20 cellular contexts compared by ENCODE assay signal in genomic region chr22:44430716-44431115, GRCh38.
"Had no signal": no experiment of that assay in that cellular context is flagged by ENCODE, and none has a peak within 500 bp of the region (broad histone marks: within the 10 kb centered on the region; RNA-seq: fewer than 3 reads in every experiment).

No MANE protein-coding gene starts in this region.

- H3K9me3 ChIP-seq: mucosa of descending colon, pancreas, prostate gland, right lobe of liver, testis, transverse colon had no signal

- H3K27ac Mint-ChIP-seq: natural killer cell; neural progenitor cell; stimulated activated naive B cell treated with anti-CD40 and anti-IgM and Interleukin-4, amounts not matched to agents 10 μg/mL and 1 μg/mL and 100 μg/mL, for 72 hours; stimulated activated naive CD8-positive, alpha-beta T cell treated with anti-CD3 and anti-CD28 coated beads, Interleukin-15, amount 100 ng/mL, for 72 hours had no signal

- H3K4me1 Mint-ChIP-seq: natural killer cell; stimulated activated naive B cell treated with anti-CD40 and anti-IgM and Interleukin-4, amounts not matched to agents 10 μg/mL and 1 μg/mL and 100 μg/mL, for 72 hours; stimulated activated naive CD8-positive, alpha-beta T cell treated with anti-CD3 and anti-CD28 coated beads, Interleukin-15, amount 100 ng/mL, for 72 hours had no signal

- H3K4me3 ChIP-seq: coronary artery, mucosa of descending colon, neural progenitor cell, pancreas, prostate gland, right lobe of liver, testis, transverse colon had no signal

- H3K27ac ChIP-seq: coronary artery, neural progenitor cell, pancreas, prostate gland, right lobe of liver, testis, transverse colon had no signal

- H3K36me3 ChIP-seq: neural progenitor cell, pancreas, prostate gland, right lobe of liver, transverse colon had no signal

- H3K4me3 Mint-ChIP-seq: natural killer cell; neural progenitor cell; stimulated activated naive B cell treated with anti-CD40 and anti-IgM and Interleukin-4, amounts not matched to agents 10 μg/mL and 1 μg/mL and 100 μg/mL, for 72 hours; stimulated activated naive CD8-positive, alpha-beta T cell treated with anti-CD3 and anti-CD28 coated beads, Interleukin-15, amount 100 ng/mL, for 72 hours had no signal

- H3K9me3 Mint-ChIP-seq: natural killer cell; neural progenitor cell; stimulated activated naive B cell treated with anti-CD40 and anti-IgM and Interleukin-4, amounts not matched to agents 10 μg/mL and 1 μg/mL and 100 μg/mL, for 72 hours; stimulated activated naive CD8-positive, alpha-beta T cell treated with anti-CD3 and anti-CD28 coated beads, Interleukin-15, amount 100 ng/mL, for 72 hours had no signal

- H3K36me3 Mint-ChIP-seq: natural killer cell; neural progenitor cell; stimulated activated naive B cell treated with anti-CD40 and anti-IgM and Interleukin-4, amounts not matched to agents 10 μg/mL and 1 μg/mL and 100 μg/mL, for 72 hours had no signal

- H3K27me3 ChIP-seq: neural progenitor cell, pancreas, right lobe of liver, testis, transverse colon had no signal

- H3K4me1 ChIP-seq: pancreas, prostate gland, right lobe of liver, testis had no signal

- H3K27me3 Mint-ChIP-seq: stimulated activated naive CD8-positive, alpha-beta T cell treated with anti-CD3 and anti-CD28 coated beads, Interleukin-15, amount 100 ng/mL, for 72 hours had no signal

- DNase-seq: effector CD4-positive, alpha-beta T cell; foreskin melanocyte; hippocampal formation; kidney glomerular epithelial cell; mammary epithelial cell; natural killer cell; occipital lobe; stimulated activated CD4-positive, alpha-beta T cell treated with anti-CD3 and anti-CD28 coated beads, Interleukin-2, amount 100 ng/mL, for 24 hours; stimulated activated CD4-positive, alpha-beta T cell treated with anti-CD3 and anti-CD28 coated beads, Interleukin-4, amount 100 ng/mL, for 4 hours; stimulated activated naive B cell treated with anti-CD40 and anti-IgM and Interleukin-4, amounts not matched to agents 10 μg/mL and 1 μg/mL and 100 μg/mL, for 72 hours; stimulated activated naive CD8-positive, alpha-beta T cell treated with anti-CD3 and anti-CD28 coated beads, Interleukin-15, amount 100 ng/mL, for 72 hours; testis; transverse colon had no signal

- ATAC-seq: left lobe of liver; mucosa of descending colon; natural killer cell; pancreas; stimulated activated naive B cell treated with anti-CD40 and anti-IgM and Interleukin-4, amounts not matched to agents 10 μg/mL and 1 μg/mL and 100 μg/mL, for 72 hours; stimulated activated naive CD8-positive, alpha-beta T cell treated with anti-CD3 and anti-CD28 coated beads, Interleukin-15, amount 100 ng/mL, for 72 hours had no signal
